ENCODE assay signal across 14 cellular contexts in the genomic region with DNA sequence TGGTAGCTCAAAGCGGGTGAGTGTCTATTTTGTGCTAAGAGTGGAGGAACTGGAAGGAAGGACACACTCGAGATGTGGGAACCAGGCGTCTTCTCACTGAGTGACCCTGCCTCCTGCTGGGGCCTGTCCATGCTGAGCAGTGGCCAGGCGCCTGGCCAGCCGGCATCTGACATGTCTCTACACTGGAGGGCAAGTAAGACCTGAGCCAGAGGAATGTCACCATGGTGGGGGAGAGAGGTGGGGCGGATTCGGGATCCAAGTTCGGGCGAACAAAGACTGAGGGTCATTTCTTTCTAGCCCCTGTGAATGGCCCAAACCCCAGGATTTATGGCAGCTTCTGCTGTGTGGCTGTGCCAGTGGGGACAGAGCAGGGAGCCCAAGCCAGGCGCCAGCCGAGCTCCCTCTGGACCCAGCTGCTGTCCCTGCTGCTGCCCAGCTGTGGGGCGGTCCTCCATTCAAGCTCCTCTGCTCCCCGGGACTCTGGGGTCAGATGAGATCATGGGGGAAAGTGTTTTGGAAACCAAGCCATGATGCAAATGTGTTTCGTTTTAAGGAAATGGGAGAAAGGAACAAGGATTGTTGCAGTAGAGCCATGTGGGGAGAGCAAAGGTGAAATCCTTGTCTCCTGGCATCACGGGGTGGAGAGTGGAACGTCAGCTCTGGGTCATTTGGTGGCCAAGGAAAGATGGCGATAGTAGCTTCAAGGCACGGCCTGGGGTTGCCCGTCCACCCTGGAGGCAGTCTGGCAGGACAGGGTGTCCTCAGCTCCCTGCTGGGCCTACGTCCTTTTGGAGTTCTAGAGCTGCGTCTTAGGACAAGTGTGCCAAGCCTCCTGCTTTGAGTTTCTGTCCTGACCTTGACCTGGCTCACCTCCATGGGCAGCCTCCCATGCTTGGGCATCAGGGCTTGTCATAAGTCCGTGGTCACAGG. TPM values are rescaled to one million over a fixed set of nuclear protein-coding genes. Genes with fewer than 3 reads are reported as not detected.
DNase-seq lines count a peak whose midpoint lies in the region; ATAC-seq, FAIRE-seq and TF ChIP-seq lines count a peak whose summit lies in the region.
"Had no signal": no experiment of that assay in that cellular context is flagged by ENCODE, and none has a peak within 500 bp of the region (broad histone marks: within the 10 kb centered on the region; RNA-seq: fewer than 3 reads in every experiment).

No MANE protein-coding gene starts in this region.

- intact Hi-C loops in body of pancreas (cut with DNase I) (no loop called here), heart right ventricle (cut with DNase I) (loop anchor here in 6 of 10 donors (10.0 kb wide), 5 partner anchors 87 to 297 kb away; no protein-coding TSS in a partner anchor), upper lobe of right lung (cut with DNase I) (no loop called here)

- H3K4me3 ChIP-seq in body of pancreas = no peak overlapping the region
- no peak overlapping the region for H3K4me3 ChIP-seq in heart right ventricle
- H3K4me3 ChIP-seq in upper lobe of right lung = no peak overlapping the region
- H3K4me3 ChIP-seq in small intestine (ENCODE audit: low read depth in 1 of 2, low read length in 2 of 2) = no peak overlapping the region
- H3K4me3 ChIP-seq: BLaER1 had no signal

- TF ChIP-seq CTCF in body of pancreas (IDR thresholded peaks at IDR 0.05) (no peak), heart right ventricle (IDR thresholded peaks at IDR 0.05) (peak in 2 of 9 donors; percentile 16 to 23), upper lobe of right lung (IDR thresholded peaks at IDR 0.05) (no peak)

- H3K27me3 ChIP-seq in body of pancreas (no peaks in the 10 kb centered on the region), heart right ventricle (no peaks in the 10 kb centered on the region), upper lobe of right lung (no peaks in the 10 kb centered on the region), small intestine (ENCODE audit: control insufficient read depth in 2 of 2, insufficient read depth in 2 of 2, low read length in 2 of 2) (no peaks in the 10 kb centered on the region)
- H3K27me3 ChIP-seq: BLaER1 had no signal

- H3K4me1 ChIP-seq in body of pancreas = peaks cover 89% of the 10 kb centered on the region
- H3K4me1 ChIP-seq in heart right ventricle = peaks cover 6 to 82% (median 52%) of the 10 kb centered on the region in 9 donors
- no peaks in the 10 kb centered on the region for H3K4me1 ChIP-seq in upper lobe of right lung
- no peaks in the 10 kb centered on the region for H3K4me1 ChIP-seq in small intestine (ENCODE audit: control insufficient read depth in 2 of 2, insufficient read depth in 1 of 2, low read depth in 1 of 2, low read length in 1 of 2)

- H3K9me3 ChIP-seq in body of pancreas (no peaks in the 10 kb centered on the region), heart right ventricle (no peaks in the 10 kb centered on the region), upper lobe of right lung (no peaks in the 10 kb centered on the region), small intestine (ENCODE audit: control insufficient read depth, low read depth) (no peaks in the 10 kb centered on the region)

- H3K36me3 ChIP-seq in body of pancreas (replicated peaks in 1 of 2; ENCODE audit: insufficient read depth in 1 of 2, low read depth in 2 of 2) (peaks cover 5 to 13% of the 10 kb centered on the region in 2 donors), heart right ventricle (peaks cover 0 to 49% (median 22%) of the 10 kb centered on the region in 9 donors), upper lobe of right lung (peaks cover 11% of the 10 kb centered on the region), small intestine (ENCODE audit: control insufficient read depth in 2 of 2, insufficient read depth in 2 of 2, low read length in 2 of 2) (no peaks in the 10 kb centered on the region)
- H3K36me3 ChIP-seq: BLaER1 had no signal

- ATAC-seq in body of pancreas = no peak
- peak; percentile 26 to 62 (median 46) for ATAC-seq in heart right ventricle
- ATAC-seq in upper lobe of right lung = peak; percentile 42

- no peak for FAIRE-seq in small intestine (lab: Jason Lieb, UNC)
- FAIRE-seq: HTR-8/SVneo had no signal

- 45 to 46% methylated on average over 21 to 22 of the region's 22 CpGs for WGBS in body of pancreas, 2 donors
- WGBS in heart right ventricle, 2 donors = 72 to 79% methylated on average over 22 of the region's 22 CpGs
- WGBS in small intestine, 3 donors = 82 to 87% (median 87%) methylated on average over 22 of the region's 22 CpGs

- H3K27ac ChIP-seq in body of pancreas (peak overlapping the region; percentile 77 to 93 (median 86)), heart right ventricle (peak overlapping the region in 8 of 10 donors; percentile 12 to 76 (median 58)), upper lobe of right lung (no peak overlapping the region), small intestine (ENCODE audit: low read depth in 1 of 2, low read length in 1 of 2) (peak overlapping the region in 1 of 2 donors; percentile 60)
- H3K27ac ChIP-seq: BLaER1 had no signal

- DNase-seq in body of pancreas (peak; percentile 55 to 71 (median 62)), heart right ventricle (no peak), pons (ENCODE audit: low spot score) (peak; percentile 18), upper lobe of right lung (no peak), DMS79 (lab: John Stamatoyannopoulos, UW) (no peak), GOT3 (lab: John Stamatoyannopoulos, UW) (no peak), small intestine (no peak)
- DNase-seq: activated effector memory CD4-positive, alpha-beta T cell treated with Interleukin-2 at 50 U/mL for 16 hours; NCI-H1436 treated with DMSO at 0.1 percent for 48 hours; NCI-H345; SHP77; stimulated activated naive CD4-positive, alpha-beta T cell treated with Interleukin-2 at 50 U/mL for 16 hours had no signal

- peak in 2 of 3 donors; percentile 24 to 27 for TF ChIP-seq POLR2A in body of pancreas (IDR thresholded peaks at IDR 0.05)

RNA-seq across cellular contexts. Expression of a gene that starts 8.1 kb away (rescaled TPM):
- total RNA-seq in body of pancreas = 10 to 100 TPM; 10.4 to 18.1 TPM
- 100 to 1,000 TPM in 1 of 10 donors, 10 to 100 TPM in 9; 17.7 to 102 (median 49.3) TPM for total RNA-seq in heart right ventricle
- polyA plus RNA-seq in heart right ventricle = 10 to 100 TPM; 18.5 to 23.2 TPM
- total RNA-seq in upper lobe of right lung = 9.1 TPM
- polyA plus RNA-seq in small intestine = 10 to 100 TPM in 1 of 3 donors, 1 to 10 TPM in 2; 3.8 to 44.8 (median 3.8) TPM

Comparison
In these comparisons a context has a peak if more than half of its experiments do, and no peak if none do; other contexts are left out.
1. DNase-seq: peak in body of pancreas (4 of 4) and pons (single experiment); none in heart right ventricle (0 of 2), upper lobe of right lung (single experiment), DMS79 (single experiment), GOT3 (single experiment) and small intestine (single experiment).
2. intact Hi-C loops: an anchor here in heart right ventricle (10.0 kb wide); none called in body of pancreas and upper lobe of right lung.